In the genomic region with DNA sequence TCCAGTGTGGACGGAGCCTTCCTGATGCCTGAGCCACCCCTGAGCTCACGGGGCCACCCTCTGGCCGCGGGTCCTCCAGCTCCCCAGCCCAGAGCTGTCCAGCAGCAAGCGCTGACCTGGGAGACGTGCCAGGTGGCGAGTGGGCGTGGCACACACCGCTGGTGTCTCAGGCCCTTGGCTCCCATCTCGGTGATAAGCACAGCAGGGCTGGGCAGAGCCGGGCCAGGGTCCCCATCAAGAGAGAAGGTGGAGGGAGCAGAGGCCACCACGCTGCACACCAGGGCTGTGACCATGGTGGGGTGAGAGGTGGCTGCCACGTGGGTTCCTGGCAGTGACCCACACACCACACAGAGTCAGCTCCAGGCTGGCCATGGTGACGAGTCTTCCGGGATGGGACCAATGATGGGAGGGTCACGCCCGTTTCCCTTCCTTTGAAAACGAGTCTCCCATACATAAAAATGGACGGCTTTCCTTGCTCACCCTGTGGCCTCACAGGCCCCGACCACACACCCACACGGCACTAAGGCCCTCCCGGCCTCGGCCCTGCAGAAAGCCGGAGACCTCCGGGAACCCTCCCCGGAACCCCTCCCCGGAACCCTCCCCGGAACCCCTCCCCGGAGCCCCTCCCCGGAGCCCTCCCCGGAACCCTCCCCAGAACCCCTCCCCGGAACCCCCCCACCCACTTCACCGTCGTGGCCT, we compare ENCODE assay signal across 1 cellular context.
TF ChIP-seq lines count a peak whose summit lies in the region.

No MANE protein-coding gene starts in this region.

TF ChIP-seq in HepG2, 621 proteins besides CTCF, POLR2A, EP300 and RAD21 (continued from another document and continues in another):
- TF ChIP-seq NR2F2 (IDR thresholded peaks at IDR 0.05; ENCODE audit: borderline replicate concordance, low read depth) (no peak), ZNF709 (CRISPR knock-in tag; IDR thresholded peaks at IDR 0.05) (no peak), BRD4 (CRISPR knock-in tag; IDR thresholded peaks at IDR 0.05) (no peak), ZSCAN29 (CRISPR knock-in tag; conservative IDR thresholded peaks at IDR 0.05) (no peak), SPEN (CRISPR knock-in tag; IDR thresholded peaks at IDR 0.05; ENCODE audit: low read depth) (peak; percentile 69), PRPF4 (IDR thresholded peaks at IDR 0.05; ENCODE audit: low read depth, low read length, poor library complexity, severe bottlenecking) (no peak), ZNF552 (CRISPR knock-in tag; IDR thresholded peaks at IDR 0.05; ENCODE audit: borderline replicate concordance) (no peak), TSC22D2 (CRISPR knock-in tag; IDR thresholded peaks at IDR 0.05; ENCODE audit: borderline replicate concordance) (no peak), ZNF776 (CRISPR knock-in tag; IDR thresholded peaks at IDR 0.05) (no peak), REL (CRISPR knock-in tag; conservative IDR thresholded peaks at IDR 0.05) (no peak), TEAD2 (CRISPR knock-in tag; IDR thresholded peaks at IDR 0.05) (no peak), ZFP82 (CRISPR knock-in tag; IDR thresholded peaks at IDR 0.05; ENCODE audit: borderline replicate concordance) (no peak), AGO1 (IDR thresholded peaks at IDR 0.05; ENCODE audit: low read depth, low read length, poor library complexity, severe bottlenecking) (peak; percentile 78), SNAI1 (CRISPR knock-in tag; IDR thresholded peaks at IDR 0.05; ENCODE audit: borderline replicate concordance) (no peak), ZNF777 (CRISPR knock-in tag; IDR thresholded peaks at IDR 0.05) (no peak), ZFP90 (CRISPR knock-in tag; IDR thresholded peaks at IDR 0.05; ENCODE audit: borderline replicate concordance) (0 out of 2 replicates have a peak, but pooled peaks have one; percentile 70), ZNF543 (CRISPR knock-in tag; IDR thresholded peaks at IDR 0.05) (0 out of 2 replicates have a peak, but pooled peaks have one; percentile 9), SP1 (IDR thresholded peaks at IDR 0.05) (no peak), SP1 (CRISPR knock-in tag; IDR thresholded peaks at IDR 0.05) (peak; percentile 72), ZNF335 (CRISPR knock-in tag; IDR thresholded peaks at IDR 0.05) (peak; percentile 75), STAG1 (CRISPR knock-in tag; IDR thresholded peaks at IDR 0.05) (peak; percentile 75), ZNF781 (CRISPR knock-in tag; IDR thresholded peaks at IDR 0.05; ENCODE audit: borderline replicate concordance, not compliant biosample characterization) (no peak), GLI4 (CRISPR knock-in tag; IDR thresholded peaks at IDR 0.05; ENCODE audit: borderline replicate concordance) (no peak), ERF (CRISPR knock-in tag; IDR thresholded peaks at IDR 0.05) (peak; percentile 72), ZNF672 (CRISPR knock-in tag; IDR thresholded peaks at IDR 0.05) (no peak), JUND (CRISPR knock-in tag; IDR thresholded peaks at IDR 0.05) (no peak)
- TF ChIP-seq, protein P1, sequence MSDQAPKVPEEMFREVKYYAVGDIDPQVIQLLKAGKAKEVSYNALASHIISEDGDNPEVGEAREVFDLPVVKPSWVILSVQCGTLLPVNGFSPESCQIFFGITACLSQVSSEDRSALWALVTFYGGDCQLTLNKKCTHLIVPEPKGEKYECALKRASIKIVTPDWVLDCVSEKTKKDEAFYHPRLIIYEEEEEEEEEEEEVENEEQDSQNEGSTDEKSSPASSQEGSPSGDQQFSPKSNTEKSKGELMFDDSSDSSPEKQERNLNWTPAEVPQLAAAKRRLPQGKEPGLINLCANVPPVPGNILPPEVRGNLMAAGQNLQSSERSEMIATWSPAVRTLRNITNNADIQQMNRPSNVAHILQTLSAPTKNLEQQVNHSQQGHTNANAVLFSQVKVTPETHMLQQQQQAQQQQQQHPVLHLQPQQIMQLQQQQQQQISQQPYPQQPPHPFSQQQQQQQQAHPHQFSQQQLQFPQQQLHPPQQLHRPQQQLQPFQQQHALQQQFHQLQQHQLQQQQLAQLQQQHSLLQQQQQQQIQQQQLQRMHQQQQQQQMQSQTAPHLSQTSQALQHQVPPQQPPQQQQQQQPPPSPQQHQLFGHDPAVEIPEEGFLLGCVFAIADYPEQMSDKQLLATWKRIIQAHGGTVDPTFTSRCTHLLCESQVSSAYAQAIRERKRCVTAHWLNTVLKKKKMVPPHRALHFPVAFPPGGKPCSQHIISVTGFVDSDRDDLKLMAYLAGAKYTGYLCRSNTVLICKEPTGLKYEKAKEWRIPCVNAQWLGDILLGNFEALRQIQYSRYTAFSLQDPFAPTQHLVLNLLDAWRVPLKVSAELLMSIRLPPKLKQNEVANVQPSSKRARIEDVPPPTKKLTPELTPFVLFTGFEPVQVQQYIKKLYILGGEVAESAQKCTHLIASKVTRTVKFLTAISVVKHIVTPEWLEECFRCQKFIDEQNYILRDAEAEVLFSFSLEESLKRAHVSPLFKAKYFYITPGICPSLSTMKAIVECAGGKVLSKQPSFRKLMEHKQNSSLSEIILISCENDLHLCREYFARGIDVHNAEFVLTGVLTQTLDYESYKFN (CRISPR knock-in tag; conservative IDR thresholded peaks at IDR 0.05): 0 out of 2 replicates have a peak, but pooled peaks have one; percentile 14
- TF ChIP-seq, protein P2, sequence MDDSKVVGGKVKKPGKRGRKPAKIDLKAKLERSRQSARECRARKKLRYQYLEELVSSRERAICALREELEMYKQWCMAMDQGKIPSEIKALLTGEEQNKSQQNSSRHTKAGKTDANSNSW (CRISPR knock-in tag; IDR thresholded peaks at IDR 0.05; ENCODE audit: borderline replicate concordance): no peak
- TF ChIP-seq, protein P3, sequence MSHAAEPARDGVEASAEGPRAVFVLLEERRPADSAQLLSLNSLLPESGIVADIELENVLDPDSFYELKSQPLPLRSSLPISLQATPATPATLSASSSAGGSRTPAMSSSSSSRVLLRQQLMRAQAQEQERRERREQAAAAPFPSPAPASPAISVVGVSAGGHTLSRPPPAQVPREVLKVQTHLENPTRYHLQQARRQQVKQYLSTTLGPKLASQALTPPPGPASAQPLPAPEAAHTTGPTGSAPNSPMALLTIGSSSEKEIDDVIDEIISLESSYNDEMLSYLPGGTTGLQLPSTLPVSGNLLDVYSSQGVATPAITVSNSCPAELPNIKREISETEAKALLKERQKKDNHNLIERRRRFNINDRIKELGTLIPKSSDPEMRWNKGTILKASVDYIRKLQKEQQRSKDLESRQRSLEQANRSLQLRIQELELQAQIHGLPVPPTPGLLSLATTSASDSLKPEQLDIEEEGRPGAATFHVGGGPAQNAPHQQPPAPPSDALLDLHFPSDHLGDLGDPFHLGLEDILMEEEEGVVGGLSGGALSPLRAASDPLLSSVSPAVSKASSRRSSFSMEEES (CRISPR knock-in tag; IDR thresholded peaks at IDR 0.05): peak; percentile 25; the same call in 1 of the 2 replicates
- TF ChIP-seq, protein P4, sequence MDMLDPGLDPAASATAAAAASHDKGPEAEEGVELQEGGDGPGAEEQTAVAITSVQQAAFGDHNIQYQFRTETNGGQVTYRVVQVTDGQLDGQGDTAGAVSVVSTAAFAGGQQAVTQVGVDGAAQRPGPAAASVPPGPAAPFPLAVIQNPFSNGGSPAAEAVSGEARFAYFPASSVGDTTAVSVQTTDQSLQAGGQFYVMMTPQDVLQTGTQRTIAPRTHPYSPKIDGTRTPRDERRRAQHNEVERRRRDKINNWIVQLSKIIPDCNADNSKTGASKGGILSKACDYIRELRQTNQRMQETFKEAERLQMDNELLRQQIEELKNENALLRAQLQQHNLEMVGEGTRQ (IDR thresholded peaks at IDR 0.05; ENCODE audit: low read depth, low read length): no peak
- TF ChIP-seq, protein P4 (CRISPR knock-in tag; IDR thresholded peaks at IDR 0.05; ENCODE audit: borderline replicate concordance): no peak
- TF ChIP-seq, protein P5, sequence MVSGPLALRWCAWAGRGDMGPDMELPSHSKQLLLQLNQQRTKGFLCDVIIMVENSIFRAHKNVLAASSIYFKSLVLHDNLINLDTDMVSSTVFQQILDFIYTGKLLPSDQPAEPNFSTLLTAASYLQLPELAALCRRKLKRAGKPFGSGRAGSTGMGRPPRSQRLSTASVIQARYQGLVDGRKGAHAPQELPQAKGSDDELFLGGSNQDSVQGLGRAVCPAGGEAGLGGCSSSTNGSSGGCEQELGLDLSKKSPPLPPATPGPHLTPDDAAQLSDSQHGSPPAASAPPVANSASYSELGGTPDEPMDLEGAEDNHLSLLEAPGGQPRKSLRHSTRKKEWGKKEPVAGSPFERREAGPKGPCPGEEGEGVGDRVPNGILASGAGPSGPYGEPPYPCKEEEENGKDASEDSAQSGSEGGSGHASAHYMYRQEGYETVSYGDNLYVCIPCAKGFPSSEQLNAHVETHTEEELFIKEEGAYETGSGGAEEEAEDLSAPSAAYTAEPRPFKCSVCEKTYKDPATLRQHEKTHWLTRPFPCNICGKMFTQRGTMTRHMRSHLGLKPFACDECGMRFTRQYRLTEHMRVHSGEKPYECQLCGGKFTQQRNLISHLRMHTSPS (CRISPR knock-in tag; IDR thresholded peaks at IDR 0.05; ENCODE audit: low read depth): peak; percentile 77
- TF ChIP-seq, protein P6, sequence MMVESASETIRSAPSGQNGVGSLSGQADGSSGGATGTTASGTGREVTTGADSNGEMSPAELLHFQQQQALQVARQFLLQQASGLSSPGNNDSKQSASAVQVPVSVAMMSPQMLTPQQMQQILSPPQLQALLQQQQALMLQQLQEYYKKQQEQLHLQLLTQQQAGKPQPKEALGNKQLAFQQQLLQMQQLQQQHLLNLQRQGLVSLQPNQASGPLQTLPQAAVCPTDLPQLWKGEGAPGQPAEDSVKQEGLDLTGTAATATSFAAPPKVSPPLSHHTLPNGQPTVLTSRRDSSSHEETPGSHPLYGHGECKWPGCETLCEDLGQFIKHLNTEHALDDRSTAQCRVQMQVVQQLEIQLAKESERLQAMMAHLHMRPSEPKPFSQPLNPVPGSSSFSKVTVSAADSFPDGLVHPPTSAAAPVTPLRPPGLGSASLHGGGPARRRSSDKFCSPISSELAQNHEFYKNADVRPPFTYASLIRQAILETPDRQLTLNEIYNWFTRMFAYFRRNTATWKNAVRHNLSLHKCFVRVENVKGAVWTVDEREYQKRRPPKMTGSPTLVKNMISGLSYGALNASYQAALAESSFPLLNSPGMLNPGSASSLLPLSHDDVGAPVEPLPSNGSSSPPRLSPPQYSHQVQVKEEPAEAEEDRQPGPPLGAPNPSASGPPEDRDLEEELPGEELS (CRISPR knock-in tag; IDR thresholded peaks at IDR 0.05): 0 out of 2 replicates have a peak, but pooled peaks have one; percentile 36
- TF ChIP-seq, protein P7, sequence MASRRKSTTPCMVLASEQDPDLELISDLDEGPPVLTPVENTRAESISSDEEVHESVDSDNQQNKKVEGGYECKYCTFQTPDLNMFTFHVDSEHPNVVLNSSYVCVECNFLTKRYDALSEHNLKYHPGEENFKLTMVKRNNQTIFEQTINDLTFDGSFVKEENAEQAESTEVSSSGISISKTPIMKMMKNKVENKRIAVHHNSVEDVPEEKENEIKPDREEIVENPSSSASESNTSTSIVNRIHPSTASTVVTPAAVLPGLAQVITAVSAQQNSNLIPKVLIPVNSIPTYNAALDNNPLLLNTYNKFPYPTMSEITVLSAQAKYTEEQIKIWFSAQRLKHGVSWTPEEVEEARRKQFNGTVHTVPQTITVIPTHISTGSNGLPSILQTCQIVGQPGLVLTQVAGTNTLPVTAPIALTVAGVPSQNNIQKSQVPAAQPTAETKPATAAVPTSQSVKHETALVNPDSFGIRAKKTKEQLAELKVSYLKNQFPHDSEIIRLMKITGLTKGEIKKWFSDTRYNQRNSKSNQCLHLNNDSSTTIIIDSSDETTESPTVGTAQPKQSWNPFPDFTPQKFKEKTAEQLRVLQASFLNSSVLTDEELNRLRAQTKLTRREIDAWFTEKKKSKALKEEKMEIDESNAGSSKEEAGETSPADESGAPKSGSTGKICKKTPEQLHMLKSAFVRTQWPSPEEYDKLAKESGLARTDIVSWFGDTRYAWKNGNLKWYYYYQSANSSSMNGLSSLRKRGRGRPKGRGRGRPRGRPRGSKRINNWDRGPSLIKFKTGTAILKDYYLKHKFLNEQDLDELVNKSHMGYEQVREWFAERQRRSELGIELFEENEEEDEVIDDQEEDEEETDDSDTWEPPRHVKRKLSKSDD (CRISPR knock-in tag; IDR thresholded peaks at IDR 0.05; ENCODE audit: low read depth): peak; percentile 21; the same call in 1 of the 2 replicates
